8 cellular contexts compared by ENCODE assay signal in genomic region chr17:37642706-37643105, GRCh38. TPM values are rescaled to one million over a fixed set of nuclear protein-coding genes. Genes with fewer than 3 reads are reported as not detected.
DNase-seq lines count a peak whose midpoint lies in the region; ATAC-seq, FAIRE-seq and TF ChIP-seq lines count a peak whose summit lies in the region.

No MANE protein-coding gene starts in this region.

- ATAC-seq in stimulated activated naive B cell treated with anti-CD40 and anti-IgM and Interleukin-4, amounts not matched to agents 10 μg/mL and 1 μg/mL and 100 μg/mL, for 72 hours (replicated peaks), result peak; percentile 48 to 51
- ATAC-seq in HG02973 (IDR thresholded peaks at IDR 0.05; ENCODE audit: unreplicated experiment), result no peak

- DNase-seq in Daoy (ENCODE audit: low read depth) (peak; percentile 2), LHCN-M2 (ENCODE audit: low read depth) (peak; percentile 29), astrocyte of the spinal cord (ENCODE audit: low read depth, low spot score) (peak; percentile 50), keratinocyte (ENCODE audit: low read depth, low spot score) (no peak), NCI-H2196 treated with DMSO at 0.1 percent for 48 hours (lab: John Stamatoyannopoulos, UW; ENCODE audit: unreplicated experiment) (no peak), D721Med (ENCODE audit: insufficient read length, low spot score) (no peak)
- DNase-seq in stimulated activated naive B cell treated with anti-CD40 and anti-IgM and Interleukin-4, amounts not matched to agents 10 μg/mL and 1 μg/mL and 100 μg/mL, for 72 hours, result no peak

- peak overlapping the region; percentile 97 for H3K27ac Mint-ChIP-seq in stimulated activated naive B cell treated with anti-CD40 and anti-IgM and Interleukin-4, amounts not matched to agents 10 μg/mL and 1 μg/mL and 100 μg/mL, for 72 hours

- H3K27me3 ChIP-seq in keratinocyte (ENCODE audit: control insufficient read depth, extremely low read depth, insufficient read depth, low read length), result no peaks in the 10 kb centered on the region

- H3K4me2 ChIP-seq in keratinocyte (ENCODE audit: control insufficient read depth, extremely low read depth, insufficient read depth, low read depth, low read length), result peak overlapping the region; percentile 87

- peak overlapping the region; percentile 93 to 97 for H3K4me3 Mint-ChIP-seq in stimulated activated naive B cell treated with anti-CD40 and anti-IgM and Interleukin-4, amounts not matched to agents 10 μg/mL and 1 μg/mL and 100 μg/mL, for 72 hours

- H3K4me1 ChIP-seq in keratinocyte (ENCODE audit: control insufficient read depth, extremely low read depth, insufficient read depth, low read length), result peaks cover 10% of the 10 kb centered on the region

- peaks cover 18 to 24% of the 10 kb centered on the region in 2 donors for H3K27me3 Mint-ChIP-seq in stimulated activated naive B cell treated with anti-CD40 and anti-IgM and Interleukin-4, amounts not matched to agents 10 μg/mL and 1 μg/mL and 100 μg/mL, for 72 hours

- H3K9me1 ChIP-seq in keratinocyte (ENCODE audit: control insufficient read depth, extremely low read depth, insufficient read depth, low read length), result no peaks in the 10 kb centered on the region

- peak overlapping the region; percentile 93 for H3K27ac ChIP-seq in keratinocyte (ENCODE audit: control insufficient read depth, insufficient read depth, low read length)

- peak overlapping the region; percentile 97 for H3K9ac ChIP-seq in keratinocyte (ENCODE audit: control insufficient read depth, extremely low read depth, insufficient read depth, low read length)

- peaks cover 15 to 27% of the 10 kb centered on the region in 2 donors for H3K36me3 Mint-ChIP-seq in stimulated activated naive B cell treated with anti-CD40 and anti-IgM and Interleukin-4, amounts not matched to agents 10 μg/mL and 1 μg/mL and 100 μg/mL, for 72 hours

- TF ChIP-seq CTCF in astrocyte of the spinal cord (IDR thresholded peaks at IDR 0.05; ENCODE audit: low read depth, low read length) (no peak), keratinocyte (optimal IDR thresholded peaks at IDR 0.05 in 1 of 3, IDR thresholded peaks at IDR 0.05 in 1 of 3, conservative IDR thresholded peaks at IDR 0.05 in 1 of 3; ENCODE audit: extremely low read depth in 1 of 3, insufficient read depth in 2 of 3, low read length in 3 of 3) (no peak), D721Med (IDR thresholded peaks at IDR 0.05; ENCODE audit: insufficient read depth, missing control alignments) (no peak)

- peak overlapping the region; percentile 89 for H2AFZ ChIP-seq in keratinocyte (ENCODE audit: control insufficient read depth, low read length)

- peaks cover 38% of the 10 kb centered on the region for H3K79me2 ChIP-seq in keratinocyte (ENCODE audit: control insufficient read depth, insufficient read depth, low read length)

- H3K36me3 ChIP-seq in keratinocyte (ENCODE audit: control insufficient read depth in 2 of 2, extremely low read depth in 1 of 2, insufficient read depth in 2 of 2, low read length in 2 of 2), result peaks cover 4 to 6% of the 10 kb centered on the region in 2 experiments

- H3K9me3 ChIP-seq in keratinocyte (ENCODE audit: control insufficient read depth, low read depth, low read length), result no peaks in the 10 kb centered on the region

- in situ Hi-C loops in astrocyte of the spinal cord (cut with HindIII; ENCODE audit: low sequenced_read_pairs), result no loop called here

- H3K9me3 Mint-ChIP-seq in stimulated activated naive B cell treated with anti-CD40 and anti-IgM and Interleukin-4, amounts not matched to agents 10 μg/mL and 1 μg/mL and 100 μg/mL, for 72 hours, result no peaks in the 10 kb centered on the region

- H3K4me1 Mint-ChIP-seq in stimulated activated naive B cell treated with anti-CD40 and anti-IgM and Interleukin-4, amounts not matched to agents 10 μg/mL and 1 μg/mL and 100 μg/mL, for 72 hours, result peaks cover 18 to 32% of the 10 kb centered on the region in 2 donors

- dilution Hi-C loops in keratinocyte (cut with MboI; ENCODE audit: extremely low pct_ligation_motif_present, low sequenced_read_pairs), result no loop called here

- H3K4me3 ChIP-seq in astrocyte of the spinal cord (ENCODE audit: low read depth, low read length), result peak overlapping the region; percentile 97
- H3K4me3 ChIP-seq in keratinocyte (ENCODE audit: control insufficient read depth in 2 of 3, extremely low read depth in 1 of 3, insufficient read depth in 2 of 3, low read depth in 1 of 3, low read length in 3 of 3), result peak overlapping the region; percentile 69 to 79 (median 72)

- FAIRE-seq in keratinocyte (lab: Jason Lieb, UNC) (no peak), D721Med (lab: Jason Lieb, UNC) (no peak)

- H4K20me1 ChIP-seq in keratinocyte (ENCODE audit: control insufficient read depth, extremely low read depth, insufficient read depth, low read length), result no peaks in the 10 kb centered on the region

RNA-seq across cellular contexts. Expression of gene DDX52, which starts 0.5 kb away (rescaled TPM):
- total RNA-seq in Daoy (2014; rRNA removed; shearing (Covaris generic)), result 22.2 and 26.7 TPM in 2 replicates
- total RNA-seq in LHCN-M2 (2014; rRNA removed), result 20.1 and 24.1 TPM in 2 replicates
- polyA plus RNA-seq in LHCN-M2 (2012), result 8.0 TPM
- 10.3 to 22.4 TPM (median 21.8 TPM) in 3 replicates for polyA plus RNA-seq in keratinocyte
- 21.9 TPM for polyA plus RNA-seq in keratinocyte (2011; ENCODE audit: low read depth)
- polyA plus RNA-seq in keratinocyte (2011; cell fraction: cytosol; rRNA removed), result 10.5 and 21.9 TPM in 2 replicates
- 26.3 and 34.6 TPM in 2 replicates for polyA plus RNA-seq in keratinocyte (2011; cell fraction: nucleus; rRNA removed)
- 14.7 and 16.9 TPM in 2 replicates for polyA plus RNA-seq in keratinocyte (2012; ENCODE audit: low replicate concordance)
- polyA minus RNA-seq in keratinocyte, result 3.2 to 23.0 TPM (median 8.3 TPM) in 3 replicates
- polyA minus RNA-seq in keratinocyte (2011; cell fraction: cytosol; rRNA and poly(A)+ RNA removed), result 8.2 TPM
- 11.7 and 28.5 TPM in 2 replicates for polyA minus RNA-seq in keratinocyte (2011; cell fraction: nucleus; rRNA and poly(A)+ RNA removed)

RNA-seq across cellular contexts. Expression of gene SYNRG, which starts 33.5 kb away (rescaled TPM):
- 3.4 and 5.4 TPM in 2 replicates for total RNA-seq in Daoy (2014; rRNA removed; shearing (Covaris generic))
- total RNA-seq in LHCN-M2 (2014; rRNA removed), result 7.6 and 12.2 TPM in 2 replicates
- polyA plus RNA-seq in LHCN-M2 (2012), result 10.4 TPM
- 8.9 to 9.2 TPM (median 9.1 TPM) in 3 replicates for polyA plus RNA-seq in keratinocyte
- polyA plus RNA-seq in keratinocyte (2011; ENCODE audit: low read depth), result 27.9 TPM
- 4.1 and 7.5 TPM in 2 replicates for polyA plus RNA-seq in keratinocyte (2011; cell fraction: cytosol; rRNA removed)
- 17.5 and 20.9 TPM in 2 replicates for polyA plus RNA-seq in keratinocyte (2011; cell fraction: nucleus; rRNA removed)
- 10.2 and 11.2 TPM in 2 replicates for polyA plus RNA-seq in keratinocyte (2012; ENCODE audit: low replicate concordance)
- polyA minus RNA-seq in keratinocyte, result 22.3 to 38.2 TPM (median 24.6 TPM) in 3 replicates
- polyA minus RNA-seq in keratinocyte (2011; cell fraction: cytosol; rRNA and poly(A)+ RNA removed), result 5.6 TPM
- polyA minus RNA-seq in keratinocyte (2011; cell fraction: nucleus; rRNA and poly(A)+ RNA removed), result 21.8 and 39.9 TPM in 2 replicates

Comparison
In these comparisons a context has a peak if more than half of its experiments do, and no peak if none do; other contexts are left out.
1. DNase-seq: peak in Daoy (single experiment), LHCN-M2 (single experiment) and astrocyte of the spinal cord (single experiment); none in keratinocyte (single experiment), stimulated activated naive B cell treated with anti-CD40 and anti-IgM and Interleukin-4, amounts not matched to agents 10 μg/mL and 1 μg/mL and 100 μg/mL, for 72 hours (single experiment), NCI-H2196 treated with DMSO at 0.1 percent for 48 hours (single experiment) and D721Med (single experiment).